In genomic region chr11:59142530-59143507, GRCh38 we compare ENCODE assay signal across 8 cellular contexts. TPM values are rescaled to one million over a fixed set of nuclear protein-coding genes. Genes with fewer than 3 reads are reported as not detected.
DNase-seq lines count a peak whose midpoint lies in the region; ATAC-seq, FAIRE-seq and TF ChIP-seq lines count a peak whose summit lies in the region.

Gene FAM111A, plus strand, starts transcription at chr11:59142856. Its CDS starts 6,017 bp downstream, at chr11:59148873.

- ATAC-seq in HG02759 (IDR thresholded peaks at IDR 0.05; ENCODE audit: unreplicated experiment) = peak; percentile 66

- peak within 1 kb of the TSS; percentile 94 for H3K4me3 ChIP-seq in astrocyte of the spinal cord (ENCODE audit: low read depth, low read length)

- in situ Hi-C loops in astrocyte of the spinal cord (cut with HindIII; ENCODE audit: low sequenced_read_pairs) = no loop called here

- FAIRE-seq in GM12891 (lab: Jason Lieb, UNC) = peak; percentile 95

- no peak for TF ChIP-seq POLR2A in GM12891 (IDR thresholded peaks at IDR 0.05; ENCODE audit: low read depth, low read length)

- DNase-seq in GM12891 (ENCODE audit: insufficient read length, low spot score) = peak; percentile 53
- peak; percentile 65 for DNase-seq in NCI-H128 (lab: John Stamatoyannopoulos, UW; ENCODE audit: unreplicated experiment)
- DNase-seq in T1000 (lab: John Stamatoyannopoulos, UW) = peak; percentile 70
- peak; percentile 88 for DNase-seq in astrocyte of the spinal cord (ENCODE audit: low read depth, low spot score)
- DNase-seq in hypothalamus (lab: John Stamatoyannopoulos, UW) = peak in 50 of 51 donors; percentile 10 to 91 (median 65)
- DNase-seq in retina = peak; percentile 91
- no peak for DNase-seq in NCI-H2171 (lab: John Stamatoyannopoulos, UW)

- TF ChIP-seq CTCF in astrocyte of the spinal cord (IDR thresholded peaks at IDR 0.05; ENCODE audit: low read depth, low read length) = peak; percentile 48

TF ChIP-seq in GM12891, 5 proteins besides CTCF, POLR2A, EP300 and RAD21:
- TF ChIP-seq SPI1 (IDR thresholded peaks at IDR 0.05; ENCODE audit: low read depth, low read length) (no peak; the same call in 1 of the 2 replicates), PAX5 (IDR thresholded peaks at IDR 0.05; ENCODE audit: insufficient read depth, low read length, severe bottlenecking) (no peak), POLR2AphosphoS5 (IDR thresholded peaks at IDR 0.05; ENCODE audit: low read depth, low read length) (0 out of 2 replicates have a peak, but pooled peaks have one; percentile 45), POU2F2 (IDR thresholded peaks at IDR 0.05; ENCODE audit: low read depth, low read length) (no peak), TAF1 (IDR thresholded peaks at IDR 0.05; ENCODE audit: low read depth, low read length) (peak; percentile 25; the same call in 1 of the 2 replicates)

RNA-seq across cellular contexts. Expression of gene FAM111A, which starts in this region (rescaled TPM):
- polyA plus RNA-seq in GM12891 (2012; ENCODE audit: low read depth, missing spikeins) = 26.8 TPM
